In the genomic region with DNA sequence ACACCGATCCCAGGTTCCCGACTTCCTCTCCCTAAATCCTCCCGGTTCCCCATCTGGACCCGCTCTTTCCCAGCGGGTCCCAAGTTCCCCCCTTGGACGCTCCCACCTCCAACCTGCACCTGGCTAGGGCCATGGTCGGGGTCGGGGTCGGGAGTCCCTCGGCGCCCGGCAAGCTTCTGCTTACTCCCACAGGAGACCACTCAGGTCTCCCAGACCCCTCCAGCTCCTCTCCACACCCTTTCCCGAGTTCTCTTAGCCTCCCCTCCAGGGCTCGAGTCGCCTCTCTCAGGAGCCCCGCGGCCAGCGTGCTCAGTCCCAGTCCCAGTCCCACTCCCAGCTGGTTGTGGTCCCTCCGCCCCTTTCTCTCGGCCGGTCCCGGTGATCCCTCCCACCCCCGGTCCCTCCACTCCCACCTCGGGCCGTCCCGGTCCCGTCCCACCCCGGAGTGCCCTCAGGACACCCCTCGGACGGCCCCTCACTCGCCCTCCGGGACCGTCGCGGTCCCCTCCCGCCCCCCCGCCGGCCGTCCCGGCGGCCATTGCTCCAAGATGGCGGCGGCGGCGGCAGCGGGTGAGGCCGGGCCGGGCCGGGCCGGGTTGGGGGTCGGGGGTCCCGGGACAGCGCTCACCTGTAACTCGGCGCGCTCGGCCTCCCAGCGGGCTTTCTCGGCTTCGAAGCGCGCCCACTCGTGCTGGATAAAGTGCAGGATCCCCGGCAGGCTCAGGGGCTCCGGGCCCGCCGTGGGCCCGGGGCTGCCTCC, we compare ENCODE assay signal across 8 cellular contexts. TPM values are rescaled to one million over a fixed set of nuclear protein-coding genes. Genes with fewer than 3 reads are reported as not detected.
A peak's percentile ranks its signal among the peaks of the same experiment; 100 is the strongest.
DNase-seq lines count a peak whose midpoint lies in the region; ATAC-seq, FAIRE-seq and TF ChIP-seq lines count a peak whose summit lies in the region.

A gene with protein sequence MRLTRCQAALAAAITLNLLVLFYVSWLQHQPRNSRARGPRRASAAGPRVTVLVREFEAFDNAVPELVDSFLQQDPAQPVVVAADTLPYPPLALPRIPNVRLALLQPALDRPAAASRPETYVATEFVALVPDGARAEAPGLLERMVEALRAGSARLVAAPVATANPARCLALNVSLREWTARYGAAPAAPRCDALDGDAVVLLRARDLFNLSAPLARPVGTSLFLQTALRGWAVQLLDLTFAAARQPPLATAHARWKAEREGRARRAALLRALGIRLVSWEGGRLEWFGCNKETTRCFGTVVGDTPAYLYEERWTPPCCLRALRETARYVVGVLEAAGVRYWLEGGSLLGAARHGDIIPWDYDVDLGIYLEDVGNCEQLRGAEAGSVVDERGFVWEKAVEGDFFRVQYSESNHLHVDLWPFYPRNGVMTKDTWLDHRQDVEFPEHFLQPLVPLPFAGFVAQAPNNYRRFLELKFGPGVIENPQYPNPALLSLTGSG (plus strand): TSS at position 537 of the 760 bp plus-strand sequence. CDS start 9,394 bp downstream, outside the sequence.

- H3K27me3 ChIP-seq in stomach smooth muscle (ENCODE audit: control insufficient read depth in 1 of 2, insufficient read depth in 2 of 2, low read length in 2 of 2): no peaks in the 10 kb centered on the region

- peak within 1 kb of the TSS; percentile 76 to 92 for H3K9ac ChIP-seq in stomach smooth muscle (ENCODE audit: low read length in 2 of 2)

- H3K9me3 Mint-ChIP-seq in mesothelial cell of epicardium: no peaks in the 10 kb centered on the region

- ATAC-seq in HG03108 (IDR thresholded peaks at IDR 0.05; ENCODE audit: unreplicated experiment) (peak; percentile 38), GM18873 (IDR thresholded peaks at IDR 0.05; ENCODE audit: low FRiP score, unreplicated experiment) (no peak), GM21619 (IDR thresholded peaks at IDR 0.05; ENCODE audit: unreplicated experiment) (no peak)

- peak within 1 kb of the TSS; percentile 89 for H3K27ac Mint-ChIP-seq in mesothelial cell of epicardium

- H3K4me1 ChIP-seq in stomach smooth muscle (ENCODE audit: control insufficient read depth, insufficient read depth, low read length): peaks cover 45% of the 10 kb centered on the region

- FAIRE-seq in GM12891 (lab: Jason Lieb, UNC): no peak

- peaks cover 4% of the 10 kb centered on the region for H3K36me3 Mint-ChIP-seq in mesothelial cell of epicardium

- peak within 1 kb of the TSS; percentile 96 for H3K4me3 Mint-ChIP-seq in mesothelial cell of epicardium

- peaks cover 4 to 5% of the 10 kb centered on the region in 2 donors for H3K36me3 ChIP-seq in stomach smooth muscle (ENCODE audit: control insufficient read depth in 2 of 2, insufficient read depth in 2 of 2, low read length in 2 of 2)

- H3K9me3 ChIP-seq in stomach smooth muscle (ENCODE audit: control insufficient read depth in 2 of 2, low read length in 2 of 2): no peaks in the 10 kb centered on the region

- peak within 1 kb of the TSS; percentile 88 to 89 for H3K4me3 ChIP-seq in stomach smooth muscle (ENCODE audit: low read length in 2 of 2)

- DNase-seq in GM12891 (ENCODE audit: insufficient read length, low spot score) (peak; percentile 66), mesothelial cell of epicardium (ENCODE audit: low spot score in 2 of 2, unreplicated experiment in 2 of 2) (no peak)
- DNase-seq in activated CD4-positive, CD25-positive, alpha-beta regulatory T cell (lab: John Stamatoyannopoulos, UW): peak in 3 of 4 experiments; percentile 12 to 29 (median 22)
- peak; percentile 10 for DNase-seq in effector CD8-positive, alpha-beta T cell (lab: John Stamatoyannopoulos, UW)

- H3K4me1 Mint-ChIP-seq in mesothelial cell of epicardium: peaks cover 23% of the 10 kb centered on the region

- H3K27me3 Mint-ChIP-seq in mesothelial cell of epicardium (ENCODE audit: low read depth): no peaks in the 10 kb centered on the region

- H3K27ac ChIP-seq in stomach smooth muscle (ENCODE audit: low read length): no peak within 1 kb of the TSS

- no peak for TF ChIP-seq CTCF in mesothelial cell of epicardium (IDR thresholded peaks at IDR 0.05; ENCODE audit: unreplicated experiment)

- no peak for TF ChIP-seq POLR2A in GM12891 (IDR thresholded peaks at IDR 0.05; ENCODE audit: low read depth, low read length)

TF ChIP-seq in GM12891, 5 proteins besides CTCF, POLR2A, EP300 and RAD21:
- TF ChIP-seq TAF1 (IDR thresholded peaks at IDR 0.05; ENCODE audit: low read depth, low read length): no peak
- no peak for TF ChIP-seq SPI1 (IDR thresholded peaks at IDR 0.05; ENCODE audit: low read depth, low read length)
- TF ChIP-seq PAX5 (IDR thresholded peaks at IDR 0.05; ENCODE audit: insufficient read depth, low read length, severe bottlenecking): no peak
- no peak for TF ChIP-seq POLR2AphosphoS5 (IDR thresholded peaks at IDR 0.05; ENCODE audit: low read depth, low read length)
- TF ChIP-seq POU2F2 (IDR thresholded peaks at IDR 0.05; ENCODE audit: low read depth, low read length): no peak
TF ChIP-seq in GM12891: peak in this region for 0.

RNA-seq across cellular contexts. Expression of the gene that starts here (rescaled TPM):
- 7.9 TPM for polyA plus RNA-seq in GM12891 (2012; ENCODE audit: low read depth, missing spikeins)
- 34.3 to 40.6 TPM (median 37.0 TPM) in 3 replicates for total RNA-seq in mesothelial cell of epicardium

Comparison
In these comparisons a context has a peak if more than half of its experiments do, and no peak if none do; other contexts are left out.
1. DNase-seq: peak in GM12891 (single experiment), activated CD4-positive, CD25-positive, alpha-beta regulatory T cell (3 of 4) and effector CD8-positive, alpha-beta T cell (single experiment); none in mesothelial cell of epicardium (0 of 2).